ENCODE assay signal across 1 cellular context in the genomic region with DNA sequence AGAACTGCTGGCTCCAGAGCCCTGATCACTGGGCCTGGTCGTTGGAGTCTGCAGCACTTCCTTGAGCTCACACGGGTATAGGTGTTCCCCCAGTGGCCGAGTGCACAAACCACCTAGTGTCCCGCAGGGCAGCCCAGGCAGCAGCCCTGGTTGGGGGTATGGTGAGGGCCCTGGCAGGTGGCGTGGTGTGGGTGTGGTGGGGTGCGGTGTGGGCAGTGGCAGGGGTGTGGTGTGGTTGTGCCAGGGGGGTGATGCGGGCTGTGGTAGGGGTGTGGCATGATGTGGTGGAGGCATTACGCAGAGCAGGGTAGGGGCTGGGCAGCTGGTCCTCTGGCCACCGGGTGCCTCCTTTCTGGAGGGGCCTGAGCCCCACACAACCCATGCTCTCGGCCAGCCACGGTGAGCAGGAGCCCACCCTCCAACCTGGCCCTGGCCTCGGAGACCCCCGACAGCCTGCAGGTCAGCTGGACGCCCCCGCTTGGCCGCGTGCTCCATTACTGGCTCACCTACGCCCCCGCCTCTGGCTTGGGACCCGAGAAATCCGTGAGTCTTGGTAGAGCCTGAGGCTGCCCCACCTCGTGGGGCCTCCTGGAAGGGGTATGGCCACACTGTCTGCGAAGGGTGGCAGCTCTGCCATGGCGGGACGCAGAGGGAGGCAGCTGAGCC.
TF ChIP-seq lines count a peak whose summit lies in the region.

No MANE protein-coding gene starts in this region.

TF ChIP-seq in A549, 52 proteins besides CTCF, POLR2A, EP300 and RAD21:
- TF ChIP-seq CBX2 (IDR thresholded peaks at IDR 0.05; ENCODE audit: borderline replicate concordance, low read depth): no peak
- no peak for TF ChIP-seq ZNF302 (CRISPR knock-in tag; IDR thresholded peaks at IDR 0.05)
